In genomic region chr16:85686912-85687591, GRCh38 we compare ENCODE assay signal across 12 cellular contexts.
A peak's percentile ranks its signal among the peaks of the same experiment; 100 is the strongest.
DNase-seq lines count a peak whose midpoint lies in the region; ATAC-seq and TF ChIP-seq lines count a peak whose summit lies in the region.
"Had no signal": no experiment of that assay in that cellular context is flagged by ENCODE, and none has a peak within 500 bp of the region (broad histone marks: within the 10 kb centered on the region; RNA-seq: fewer than 3 reads in every experiment).

No MANE protein-coding gene starts in this region.

- DNase-seq in activated effector memory CD4-positive, alpha-beta T cell treated with anti-CD3 and anti-CD28 coated beads, Interleukin-2, amount 50 U/mL, for 16 hours, result peak; percentile 76
- no peak for DNase-seq in activated effector memory CD4-positive, alpha-beta T cell treated with Interleukin-2 at 50 U/mL for 16 hours
- peak; percentile 44 for DNase-seq in central memory CD4-positive, alpha-beta T cell
- no peak for DNase-seq in NCI-H2107 treated with DMSO at 0.1 percent for 48 hours (lab: John Stamatoyannopoulos, UW; ENCODE audit: unreplicated experiment)
- DNase-seq: C1 segment of cervical spinal cord, heart right ventricle, NCI-H1694 had no signal

- ATAC-seq in stimulated activated memory B cell treated with anti-CD40 and anti-IgM and Interleukin-4, amounts not matched to agents 10 μg/mL and 1 μg/mL and 100 μg/mL, for 72 hours, result no peak
- ATAC-seq in HG03460 (IDR thresholded peaks at IDR 0.05; ENCODE audit: unreplicated experiment) (no peak), HG02678 (IDR thresholded peaks at IDR 0.05; ENCODE audit: unreplicated experiment) (no peak)
- ATAC-seq: heart right ventricle had no signal

- H3K4me1 ChIP-seq in OCI-LY3 (ENCODE audit: low read length), result peaks cover 10% of the 10 kb centered on the region

- H3K4me3 Mint-ChIP-seq in stimulated activated memory B cell treated with anti-CD40 and anti-IgM and Interleukin-4, amounts not matched to agents 10 μg/mL and 1 μg/mL and 100 μg/mL, for 72 hours, result peak overlapping the region; percentile 80

- H3K4me1 Mint-ChIP-seq in stimulated activated memory B cell treated with anti-CD40 and anti-IgM and Interleukin-4, amounts not matched to agents 10 μg/mL and 1 μg/mL and 100 μg/mL, for 72 hours, result peaks cover 23% of the 10 kb centered on the region

- H3K4me2 ChIP-seq in OCI-LY3 (ENCODE audit: low read length), result peak overlapping the region; percentile 64; the same call in 1 of the 2 replicates

- peaks cover 11% of the 10 kb centered on the region for H3K27me3 Mint-ChIP-seq in stimulated activated memory B cell treated with anti-CD40 and anti-IgM and Interleukin-4, amounts not matched to agents 10 μg/mL and 1 μg/mL and 100 μg/mL, for 72 hours

- no peak overlapping the region for H3K27ac Mint-ChIP-seq in stimulated activated memory B cell treated with anti-CD40 and anti-IgM and Interleukin-4, amounts not matched to agents 10 μg/mL and 1 μg/mL and 100 μg/mL, for 72 hours

- no peak overlapping the region for H3K27ac ChIP-seq in OCI-LY3 (ENCODE audit: low read length)
- H3K27ac ChIP-seq: cardiac muscle cell, heart right ventricle had no signal

- H4K20me1 ChIP-seq in OCI-LY3 (ENCODE audit: insufficient read depth, low read length), result peaks cover 25% of the 10 kb centered on the region

- peak overlapping the region; percentile 97; the same call in 1 of the 2 replicates for H3K4me3 ChIP-seq in OCI-LY3 (ENCODE audit: low read length)
- H3K4me3 ChIP-seq: cardiac muscle cell had no signal

- 0 out of 2 replicates have a peak, but pooled peaks cover 6% of the 10 kb centered on the region for H3K27me3 ChIP-seq in OCI-LY3 (ENCODE audit: low read depth, low read length)
- H3K27me3 ChIP-seq: cardiac muscle cell had no signal

- H3K9ac ChIP-seq in OCI-LY3 (ENCODE audit: low read length), result no peak overlapping the region

- H3K79me2 ChIP-seq in OCI-LY3 (ENCODE audit: low read length), result peaks cover 25% of the 10 kb centered on the region

- H3K36me3 ChIP-seq in OCI-LY3 (replicated peaks; ENCODE audit: low read depth, low read length), result peaks cover 22% of the 10 kb centered on the region
- H3K36me3 ChIP-seq: cardiac muscle cell, heart right ventricle had no signal

- no peak overlapping the region for H2AFZ ChIP-seq in OCI-LY3 (ENCODE audit: low read depth, low read length)

- TF ChIP-seq CTCF in OCI-LY3 (IDR thresholded peaks at IDR 0.05; ENCODE audit: low read depth, low read length), result no peak

- H3K36me3 Mint-ChIP-seq in stimulated activated memory B cell treated with anti-CD40 and anti-IgM and Interleukin-4, amounts not matched to agents 10 μg/mL and 1 μg/mL and 100 μg/mL, for 72 hours, result no peaks in the 10 kb centered on the region

- no peaks in the 10 kb centered on the region for H3K9me3 ChIP-seq in OCI-LY3 (ENCODE audit: insufficient read depth, low read length)
- H3K9me3 ChIP-seq: heart right ventricle had no signal

- no peaks in the 10 kb centered on the region for H3K9me3 Mint-ChIP-seq in stimulated activated memory B cell treated with anti-CD40 and anti-IgM and Interleukin-4, amounts not matched to agents 10 μg/mL and 1 μg/mL and 100 μg/mL, for 72 hours

Comparison
In these comparisons a context has a peak if more than half of its experiments do, and no peak if none do; other contexts are left out.
1. DNase-seq: peak in activated effector memory CD4-positive, alpha-beta T cell treated with anti-CD3 and anti-CD28 coated beads, Interleukin-2, amount 50 U/mL, for 16 hours (single experiment) and central memory CD4-positive, alpha-beta T cell (single experiment); none in activated effector memory CD4-positive, alpha-beta T cell treated with Interleukin-2 at 50 U/mL for 16 hours (single experiment) and NCI-H2107 treated with DMSO at 0.1 percent for 48 hours (single experiment).